ENCODE assay signal across 8 cellular contexts in genomic region chr9:129487658-129488483, GRCh38.
DNase-seq lines count a peak whose midpoint lies in the region.

No MANE protein-coding gene starts in this region.

- DNase-seq in DMS79 treated with DMSO at 0.1 percent for 48 hours (lab: John Stamatoyannopoulos, UW) (peak; percentile 18), DMS79 (lab: John Stamatoyannopoulos, UW) (no peak), KBM-7 (peak; percentile 41), epidermal melanocyte (ENCODE audit: insufficient read length, low spot score) (peak; percentile 20), superior temporal gyrus (ENCODE audit: extremely low spot score) (peak; percentile 61), HuH-7 (ENCODE audit: low spot score) (no peak)
- peak; percentile 57 to 60 for DNase-seq in activated CD4-positive, alpha-beta T cell treated with anti-CD3 and anti-CD28 coated beads, Interleukin-2, amount 50 U/mL, for 4 hours

- H3K27ac ChIP-seq in muscle layer of colon (ENCODE audit: low read depth, low read length), result peak overlapping the region; percentile 96

- no peaks in the 10 kb centered on the region for H3K27me3 ChIP-seq in muscle layer of colon (ENCODE audit: control insufficient read depth in 1 of 2, insufficient read depth in 2 of 2, low read length in 2 of 2)

- in situ Hi-C loops in KBM-7 (cut with MboI; ENCODE audit: low pct_unique_long_range_greater_than_20kb, low sequenced_read_pairs), result no loop called here

- H3K9me3 ChIP-seq in muscle layer of colon (ENCODE audit: low read length), result no peaks in the 10 kb centered on the region

- peaks cover 88% of the 10 kb centered on the region for H3K4me1 ChIP-seq in muscle layer of colon (ENCODE audit: insufficient read depth, low read length)

- peaks cover 6% of the 10 kb centered on the region for H3K36me3 ChIP-seq in muscle layer of colon (ENCODE audit: insufficient read depth, low read length)

- peak overlapping the region; percentile 96 for H3K9ac ChIP-seq in muscle layer of colon (ENCODE audit: low read length)

- peak overlapping the region; percentile 22 to 61 for H3K4me3 ChIP-seq in muscle layer of colon (ENCODE audit: low read depth in 1 of 2, low read length in 2 of 2)

Comparison
In these comparisons a context has a peak if more than half of its experiments do, and no peak if none do; other contexts are left out.
1. DNase-seq: peak in DMS79 treated with DMSO at 0.1 percent for 48 hours (single experiment), KBM-7 (single experiment), activated CD4-positive, alpha-beta T cell treated with anti-CD3 and anti-CD28 coated beads, Interleukin-2, amount 50 U/mL, for 4 hours (2 of 2), epidermal melanocyte (single experiment) and superior temporal gyrus (single experiment); none in DMS79 (single experiment) and HuH-7 (single experiment).